In the genomic region with DNA sequence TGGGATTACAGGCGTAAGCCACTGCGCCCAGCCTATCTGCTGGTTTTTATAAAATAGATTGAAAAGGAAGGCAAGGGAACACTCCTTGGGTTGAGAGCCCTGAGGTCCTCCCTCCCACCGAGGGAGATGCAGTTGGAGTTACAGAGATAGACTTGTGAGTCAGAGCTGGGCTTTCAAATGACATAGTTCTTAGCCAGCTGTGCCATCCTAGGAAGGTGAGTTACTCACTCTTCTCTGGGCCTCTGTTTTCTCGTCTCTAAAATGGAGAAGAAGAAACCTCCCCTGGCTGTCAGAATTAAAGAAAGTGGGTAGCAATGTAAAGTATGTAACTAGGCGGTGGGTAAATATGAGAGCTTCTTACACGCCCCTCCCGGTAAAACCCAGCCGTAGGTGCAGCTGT, we compare ENCODE assay signal across 18 cellular contexts. TPM values are rescaled to one million over a fixed set of nuclear protein-coding genes. Genes with fewer than 3 reads are reported as not detected.
A peak's percentile ranks its signal among the peaks of the same experiment; 100 is the strongest.
DNase-seq lines count a peak whose midpoint lies in the region; ATAC-seq and TF ChIP-seq lines count a peak whose summit lies in the region.
"Had no signal": no experiment of that assay in that cellular context is flagged by ENCODE, and none has a peak within 500 bp of the region (broad histone marks: within the 10 kb centered on the region; RNA-seq: fewer than 3 reads in every experiment).

No MANE protein-coding gene starts in this region.

- no peak for ATAC-seq in GM23338
- ATAC-seq: A549 had no signal

- no peaks in the 10 kb centered on the region for H3K36me3 ChIP-seq in breast epithelium
- H3K36me3 ChIP-seq in SJCRH30, result peaks cover 38% of the 10 kb centered on the region
- peaks cover 0 to 4% (median 2%) of the 10 kb centered on the region in 3 donors for H3K36me3 ChIP-seq in skeletal muscle tissue (ENCODE audit: control insufficient read depth in 3 of 3, insufficient read depth in 3 of 3, low read length in 3 of 3)
- H3K36me3 ChIP-seq in GM23338 (ENCODE audit: insufficient read depth), result 0 out of 2 replicates have a peak, but pooled peaks cover 3% of the 10 kb centered on the region
- H3K36me3 ChIP-seq: transverse colon, WERI-Rb-1 had no signal

- TF ChIP-seq POLR2A in breast epithelium (IDR thresholded peaks at IDR 0.05), result no peak

- H3K4me1 Mint-ChIP-seq in MCF 10A (ENCODE audit: insufficient read depth, unreplicated experiment) (no peaks in the 10 kb centered on the region), GM23338 (peaks cover 29% of the 10 kb centered on the region), glutamatergic neuron (ENCODE audit: low read depth, unreplicated experiment) (peaks cover 19% of the 10 kb centered on the region)

- H3K9me3 Mint-ChIP-seq in MCF 10A (ENCODE audit: unreplicated experiment), result no peaks in the 10 kb centered on the region
- peaks cover 2% of the 10 kb centered on the region; the same call in 2 of the 3 replicates for H3K9me3 Mint-ChIP-seq in GM23338
- H3K9me3 Mint-ChIP-seq in glutamatergic neuron (ENCODE audit: unreplicated experiment), result peaks cover 12% of the 10 kb centered on the region
- H3K9me3 Mint-ChIP-seq: activated naive CD8-positive, alpha-beta T cell treated with anti-CD3 and anti-CD28 coated beads for 36 hours had no signal

- H3K9ac ChIP-seq in skeletal muscle tissue (ENCODE audit: low read depth in 1 of 3, low read length in 3 of 3), result peak overlapping the region in 2 of 3 donors; percentile 14 to 60

- no peaks in the 10 kb centered on the region; the same call in 1 of the 2 replicates for H4K20me1 ChIP-seq in GM23338 (replicated peaks; ENCODE audit: insufficient read depth)

- H3K4me1 ChIP-seq in breast epithelium, result peaks cover 4 to 8% of the 10 kb centered on the region in 2 donors
- H3K4me1 ChIP-seq in SJCRH30, result peaks cover 56% of the 10 kb centered on the region
- H3K4me1 ChIP-seq in skeletal muscle tissue (ENCODE audit: control insufficient read depth in 3 of 3, insufficient read depth in 3 of 3, low read length in 3 of 3), result peaks cover 70 to 85% (median 79%) of the 10 kb centered on the region in 3 donors
- H3K4me1 ChIP-seq in GM23338 (ENCODE audit: insufficient read depth), result peaks cover 12% of the 10 kb centered on the region

- H3K4me2 ChIP-seq in GM23338, result no peak overlapping the region
- H3K4me2 ChIP-seq: A549 had no signal

- H3K27me3 ChIP-seq in breast epithelium (no peaks in the 10 kb centered on the region), SJCRH30 (no peaks in the 10 kb centered on the region), skeletal muscle tissue (ENCODE audit: control insufficient read depth in 3 of 3, insufficient read depth in 3 of 3, low read length in 3 of 3) (no peaks in the 10 kb centered on the region), GM23338 (ENCODE audit: insufficient read depth) (peaks cover 39% of the 10 kb centered on the region)

- no peak overlapping the region for H3K4me3 ChIP-seq in breast epithelium
- H3K4me3 ChIP-seq in SJCRH30, result no peak overlapping the region
- H3K4me3 ChIP-seq in foreskin fibroblast (ENCODE audit: low read depth in 1 of 2, low read length in 2 of 2), result no peak overlapping the region
- peak overlapping the region in 1 of 3 donors; percentile 13 for H3K4me3 ChIP-seq in skeletal muscle tissue (ENCODE audit: low read length in 3 of 3)
- no peak overlapping the region for H3K4me3 ChIP-seq in GM23338
- H3K4me3 ChIP-seq: A549, transverse colon had no signal

- H2AFZ ChIP-seq in GM23338, result no peak overlapping the region

- POLR2A ChIA-PET in MCF 10A (lab: Yijun Ruan, JAX), result interaction anchor here (0.6 to 0.8 kb wide), 2 partner anchors 9 to 190 kb away, joined by 3 read pairs; no protein-coding TSS in a partner anchor

- no peaks in the 10 kb centered on the region; the same call in none of the 2 replicates for H3K9me2 ChIP-seq in GM23338 (ENCODE audit: insufficient read depth)

- H3K79me2 ChIP-seq in GM23338 (replicated peaks; ENCODE audit: insufficient read depth), result peaks cover 20% of the 10 kb centered on the region

- BruUV-seq in MCF 10A (replicated peaks; lab: Mats Ljungman, UMichigan), result no TSS peak

- no peaks in the 10 kb centered on the region; the same call in 1 of the 2 replicates for H3F3A ChIP-seq in GM23338 (replicated peaks; ENCODE audit: low read depth)

- H3K4me3 Mint-ChIP-seq in MCF 10A (ENCODE audit: unreplicated experiment) (no peak overlapping the region), GM23338 (no peak overlapping the region; the same call in 2 of the 3 replicates), glutamatergic neuron (ENCODE audit: unreplicated experiment) (no peak overlapping the region)
- H3K4me3 Mint-ChIP-seq: activated naive CD8-positive, alpha-beta T cell treated with anti-CD3 and anti-CD28 coated beads for 36 hours had no signal

- H3K27ac ChIP-seq in breast epithelium (no peak overlapping the region), SJCRH30 (peak overlapping the region; percentile 11), skeletal muscle tissue (ENCODE audit: low read depth, low read length) (peak overlapping the region; percentile 84), GM23338 (ENCODE audit: low read depth) (no peak overlapping the region)
- H3K27ac ChIP-seq: A549, transverse colon, WERI-Rb-1 had no signal

- CTCF ChIA-PET in MCF 10A (lab: Yijun Ruan, JAX), result no interaction called here

- H3K36me3 Mint-ChIP-seq in MCF 10A (ENCODE audit: insufficient read depth, unreplicated experiment) (peaks cover 6% of the 10 kb centered on the region), GM23338 (ENCODE audit: low read depth) (peaks cover 34% of the 10 kb centered on the region), glutamatergic neuron (ENCODE audit: unreplicated experiment) (peaks cover 8% of the 10 kb centered on the region)

- TF ChIP-seq CTCF in MCF 10A (IDR thresholded peaks at IDR 0.05; ENCODE audit: unreplicated experiment), result no peak
- TF ChIP-seq CTCF in breast epithelium (IDR thresholded peaks at IDR 0.05), result no peak
- no peak for TF ChIP-seq CTCF in foreskin fibroblast (IDR thresholded peaks at IDR 0.05; ENCODE audit: low read depth, low read length)
- no peak for TF ChIP-seq CTCF in GM23338 (conservative IDR thresholded peaks at IDR 0.05; ENCODE audit: low read depth in 2 of 2)
- no peak for TF ChIP-seq CTCF in glutamatergic neuron (IDR thresholded peaks at IDR 0.05; ENCODE audit: partially characterized antibody, unreplicated experiment)

- H3K27me3 Mint-ChIP-seq in MCF 10A (ENCODE audit: insufficient read depth, unreplicated experiment), result peaks cover 30% of the 10 kb centered on the region
- peaks cover 28% of the 10 kb centered on the region for H3K27me3 Mint-ChIP-seq in GM23338 (ENCODE audit: insufficient read depth, low read depth, poor library complexity)
- peaks cover 15% of the 10 kb centered on the region for H3K27me3 Mint-ChIP-seq in glutamatergic neuron (ENCODE audit: unreplicated experiment)

- DNase-seq in MCF 10A (ENCODE audit: unreplicated experiment) (peak; percentile 17), breast epithelium (ENCODE audit: low spot score in 2 of 2) (no peak), SJCRH30 (peak; percentile 38 to 58), foreskin fibroblast (peak; percentile 59 to 74), GM23338 (ENCODE audit: low spot score) (no peak), glutamatergic neuron (no peak)
- DNase-seq in activated naive CD4-positive, alpha-beta T cell treated with anti-CD3 and anti-CD28 coated beads, Interleukin-2, amount 50 U/mL, for 16 hours, result no peak
- DNase-seq: activated CD8-positive, alpha-beta memory T cell treated with anti-CD3 and anti-CD28 coated beads, Interleukin-2, amount 50 U/mL, for 48 hours; activated naive CD8-positive, alpha-beta T cell treated with anti-CD3 and anti-CD28 coated beads for 36 hours; cortex of kidney; KG1; kidney; NCI-H2081; stimulated activated CD4-positive, alpha-beta T cell treated with anti-CD3 and anti-CD28 coated beads, Interleukin-12 subunit alpha, Interleukin-12 subunit beta, amount 100 ng/mL, for 4 hours; transverse colon; WERI-Rb-1 had no signal

- H3K27ac Mint-ChIP-seq in MCF 10A (ENCODE audit: low read depth, unreplicated experiment) (no peak overlapping the region), GM23338 (no peak overlapping the region), glutamatergic neuron (ENCODE audit: unreplicated experiment) (no peak overlapping the region)
- H3K27ac Mint-ChIP-seq: activated naive CD8-positive, alpha-beta T cell treated with anti-CD3 and anti-CD28 coated beads for 36 hours had no signal

- H3K9me3 ChIP-seq in breast epithelium (peaks cover 0 to 4% of the 10 kb centered on the region in 2 donors), SJCRH30 (replicated peaks) (peaks cover 3% of the 10 kb centered on the region), skeletal muscle tissue (ENCODE audit: control insufficient read depth in 3 of 3, low read length in 3 of 3) (no peaks in the 10 kb centered on the region)
- H3K9me3 ChIP-seq: A549, transverse colon had no signal

- intact Hi-C loops in MCF 10A (cut with micrococcal nuclease), result no loop called here
- intact Hi-C loops in breast epithelium (cut with DNase I; ENCODE audit: low total_unique reads), result no loop called here

TF ChIP-seq in GM23338, 12 proteins besides CTCF, POLR2A, EP300 and RAD21 (continues in another document):
- TF ChIP-seq NANOG (IDR thresholded peaks at IDR 0.05; ENCODE audit: borderline replicate concordance), result no peak
- TF ChIP-seq ZNF114 (CRISPR knock-in tag; IDR thresholded peaks at IDR 0.05), result no peak
- TF ChIP-seq JUNB (IDR thresholded peaks at IDR 0.05; ENCODE audit: unreplicated experiment), result no peak
- TF ChIP-seq CREB1 (CRISPR knock-in tag; IDR thresholded peaks at IDR 0.05; ENCODE audit: low read depth), result no peak
- no peak for TF ChIP-seq POLR2AphosphoS5 (IDR thresholded peaks at IDR 0.05; ENCODE audit: low read depth)
- no peak for TF ChIP-seq STAT1 (IDR thresholded peaks at IDR 0.05; ENCODE audit: unreplicated experiment)
- TF ChIP-seq ZNF331 (CRISPR knock-in tag; IDR thresholded peaks at IDR 0.05; ENCODE audit: low read depth), result no peak

RNA-seq across cellular contexts. Expression of a gene that starts 2.4 kb away (rescaled TPM):
- total RNA-seq in MCF 10A (2022) (197 and 201 TPM in 2 replicates), breast epithelium (100 to 1,000 TPM in 2 of 3 donors, 10 to 100 TPM in 1; 82.6 to 136 (median 130) TPM), skeletal muscle tissue (65.8 TPM), glutamatergic neuron (ENCODE audit: unreplicated experiment) (112 TPM)
- 53.3 and 61.5 TPM in 2 replicates for total RNA-seq in SJCRH30 (2014; rRNA removed; shearing (Covaris generic))
- total RNA-seq in GM23338 (2014; rRNA removed; shearing (Covaris generic)), result 57.4 and 59.6 TPM in 2 replicates
- 160 and 178 TPM in 2 replicates for polyA plus RNA-seq in GM23338 (2016; fragmentation: Nextera tagmentation; extraction: Ambion mirVana)

RNA-seq across cellular contexts. Expression of a gene that starts 39.2 kb away (rescaled TPM):
- total RNA-seq in MCF 10A (2022) (10.6 and 17.2 TPM in 2 replicates), breast epithelium (10 to 100 TPM in 2 of 3 donors, not detected in 1; 39.7 to 43.9 TPM), skeletal muscle tissue (1.0 TPM), glutamatergic neuron (ENCODE audit: unreplicated experiment) (not detected)
- 3.4 and 3.6 TPM in 2 replicates for total RNA-seq in SJCRH30 (2014; rRNA removed; shearing (Covaris generic))
- total RNA-seq in GM23338 (2014; rRNA removed; shearing (Covaris generic)), result 21.4 and 26.9 TPM in 2 replicates
- 17.4 and 22.4 TPM in 2 replicates for polyA plus RNA-seq in GM23338 (2016; fragmentation: Nextera tagmentation; extraction: Ambion mirVana)

Comparison
In these comparisons a context has a peak if more than half of its experiments do, and no peak if none do; other contexts are left out.
1. DNase-seq: peak in MCF 10A (single experiment), SJCRH30 (2 of 2) and foreskin fibroblast (2 of 2); none in breast epithelium (0 of 2), GM23338 (single experiment), activated naive CD4-positive, alpha-beta T cell treated with anti-CD3 and anti-CD28 coated beads, Interleukin-2, amount 50 U/mL, for 16 hours (single experiment) and glutamatergic neuron (single experiment).
2. H3K27ac ChIP-seq: peak in SJCRH30 (single experiment) and skeletal muscle tissue (single experiment); none in breast epithelium (0 of 2) and GM23338 (single experiment).